20 cellular contexts compared by ENCODE assay signal in the genomic region with DNA sequence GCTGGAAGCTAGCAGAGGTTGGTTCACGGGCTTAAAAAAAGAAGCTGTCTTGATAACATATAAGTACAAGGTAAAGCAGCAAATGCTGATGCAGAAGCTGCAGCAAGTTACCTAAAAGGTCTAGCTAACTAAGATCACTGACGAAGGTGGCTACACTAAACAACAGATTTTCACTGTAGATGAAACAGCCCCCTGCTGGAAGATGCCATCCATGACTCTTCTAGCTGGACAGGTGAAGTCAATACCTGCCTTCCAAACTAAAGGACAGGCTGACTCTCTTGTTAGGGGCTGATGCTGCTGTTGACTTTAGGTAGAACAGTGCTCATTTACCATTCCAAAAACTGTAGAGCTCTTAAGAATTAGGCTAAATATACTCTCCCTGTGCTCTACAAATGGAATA.
DNase-seq lines count a peak whose midpoint lies in the region; ATAC-seq and TF ChIP-seq lines count a peak whose summit lies in the region.
"Had no signal": no experiment of that assay in that cellular context is flagged by ENCODE, and none has a peak within 500 bp of the region (broad histone marks: within the 10 kb centered on the region; RNA-seq: fewer than 3 reads in every experiment).

No MANE protein-coding gene starts in this region.

- no peak overlapping the region for H3K4ac ChIP-seq in mesendoderm (ENCODE audit: low read depth, low read length)

- H3K36me3 Mint-ChIP-seq in WTC11, result peaks cover 3% of the 10 kb centered on the region; the same call in 1 of the 2 replicates

- H2BK15ac ChIP-seq in mesendoderm (replicated peaks; ENCODE audit: low read depth), result no peak overlapping the region

- H2BK5ac ChIP-seq in mesendoderm (ENCODE audit: low read length), result no peak overlapping the region

- H2AK5ac ChIP-seq in mesendoderm (ENCODE audit: low read length), result no peak overlapping the region

- peaks cover 11% of the 10 kb centered on the region for H3K79me2 ChIP-seq in mesendoderm (ENCODE audit: control insufficient read depth, insufficient read depth, low read length)

- CTCF ChIA-PET in WTC11 (lab: Charles Lee), result interaction anchor here (0.7 to 1.5 kb wide), 14 partner anchors 10 to 62 kb away, joined by 3 to 6 read pairs (median 4); no protein-coding TSS in a partner anchor

- H3K4me1 Mint-ChIP-seq in WTC11, result peaks cover 34% of the 10 kb centered on the region

- no peak overlapping the region for H3K4me3 ChIP-seq in mesendoderm (ENCODE audit: low read length)
- H3K4me3 ChIP-seq: HAP-1, mucosa of descending colon, testis had no signal

- ATAC-seq in WTC11 (peak; percentile 81), GM21529 (IDR thresholded peaks at IDR 0.05; ENCODE audit: unreplicated experiment) (no peak), HG02588 (IDR thresholded peaks at IDR 0.05; ENCODE audit: unreplicated experiment) (no peak)
- ATAC-seq: activated naive CD4-positive, alpha-beta T cell treated with anti-CD3 and anti-CD28 coated beads, Interleukin-2, amount 50 U/mL, for 72 hours; activated T-cell treated with anti-CD3 and anti-CD28 coated beads, Interleukin-2, amount 50 U/mL, for 4 hours; mucosa of descending colon had no signal

- H3K23ac ChIP-seq in mesendoderm (ENCODE audit: low read length), result no peak overlapping the region

- no peaks in the 10 kb centered on the region for H3K36me3 ChIP-seq in mesendoderm (ENCODE audit: control insufficient read depth, insufficient read depth, low read length)
- H3K36me3 ChIP-seq: HAP-1, neutrophil had no signal

- H4K8ac ChIP-seq in mesendoderm (ENCODE audit: low read depth, low read length), result no peak overlapping the region

- WGBS in mesendoderm (ENCODE audit: extremely low coverage, insufficient coverage, low lambda C conversion rate), result no CpG with 5 or more reads among the region's 2 CpGs

- no peak overlapping the region for H3K27ac Mint-ChIP-seq in WTC11

- no peaks in the 10 kb centered on the region for H3K27me3 Mint-ChIP-seq in WTC11 (ENCODE audit: low read depth)

- POLR2A ChIA-PET in WTC11 (lab: Charles Lee), result no interaction called here

- H3K27ac ChIP-seq in mesendoderm (ENCODE audit: low read depth, low read length), result no peak overlapping the region
- H3K27ac ChIP-seq: HL-60, neutrophil, testis had no signal

- H3K27me3 ChIP-seq in mesendoderm (ENCODE audit: insufficient read depth, low read length, poor library complexity), result no peaks in the 10 kb centered on the region
- H3K27me3 ChIP-seq: neutrophil, testis had no signal

- no peaks in the 10 kb centered on the region for H3K4me1 ChIP-seq in mesendoderm (ENCODE audit: control insufficient read depth, low read depth, low read length)
- H3K4me1 ChIP-seq: testis had no signal

- no peak for TF ChIP-seq CTCF in WTC11 (IDR thresholded peaks at IDR 0.05)

- DNase-seq in NCI-H748 (lab: John Stamatoyannopoulos, UW; ENCODE audit: unreplicated experiment), result peak; percentile 5
- no peak for DNase-seq in NCI-H748 treated with DMSO at 0.1 percent for 48 hours (lab: John Stamatoyannopoulos, UW)
- peak; percentile 43 for DNase-seq in HT-29 (ENCODE audit: low spot score)
- peak; percentile 25 for DNase-seq in WTC11 (ENCODE audit: low spot score)
- peak; percentile 52 for DNase-seq in mesendoderm
- DNase-seq in effector CD8-positive, alpha-beta T cell (lab: John Stamatoyannopoulos, UW), result no peak
- DNase-seq: activated CD4-positive, alpha-beta T cell treated with anti-CD3 and anti-CD28 coated beads, Interleukin-2, amount 50 U/mL, for 48 hours; activated T-cell treated with anti-CD3 and anti-CD28 coated beads, Interleukin-2, amount 50 U/mL, for 4 hours; foreskin melanocyte; mucosa of descending colon; NCI-H1092; NCI-H2081 treated with DMSO at 0.1 percent for 48 hours; NCI-H526; testis had no signal

- peaks cover 4% of the 10 kb centered on the region for H3K79me1 ChIP-seq in mesendoderm (ENCODE audit: low read length)

- H3K18ac ChIP-seq in mesendoderm (ENCODE audit: low read length), result no peak overlapping the region

- no peak overlapping the region for H3K4me2 ChIP-seq in mesendoderm (ENCODE audit: low read length)

- H4K5ac ChIP-seq in mesendoderm (ENCODE audit: low read length), result no peak overlapping the region

- H3K56ac ChIP-seq in mesendoderm (ENCODE audit: low read length), result no peak overlapping the region

- H3K9ac ChIP-seq in mesendoderm (ENCODE audit: low read length), result no peak overlapping the region

- peaks cover 7% of the 10 kb centered on the region for H3K9me3 Mint-ChIP-seq in WTC11
- H3K9me3 Mint-ChIP-seq: activated T-cell treated with anti-CD3 and anti-CD28 coated beads, Interleukin-2, amount 50 U/mL, for 4 hours had no signal

- no peak overlapping the region for H2BK120ac ChIP-seq in mesendoderm (ENCODE audit: low read depth, low read length)

- H3K4me3 Mint-ChIP-seq in WTC11, result no peak overlapping the region
- H3K4me3 Mint-ChIP-seq: activated T-cell treated with anti-CD3 and anti-CD28 coated beads, Interleukin-2, amount 50 U/mL, for 4 hours had no signal

TF ChIP-seq in WTC11, 78 proteins besides CTCF, POLR2A, EP300 and RAD21 (continues in another document):
- no peak for TF ChIP-seq NFATC4 (CRISPR knock-in tag; IDR thresholded peaks at IDR 0.05)
- no peak for TF ChIP-seq ZNF263 (CRISPR knock-in tag; IDR thresholded peaks at IDR 0.05; ENCODE audit: low read depth)
- TF ChIP-seq ZNF396 (CRISPR knock-in tag; IDR thresholded peaks at IDR 0.05; ENCODE audit: borderline replicate concordance), result no peak
- TF ChIP-seq, protein P1, sequence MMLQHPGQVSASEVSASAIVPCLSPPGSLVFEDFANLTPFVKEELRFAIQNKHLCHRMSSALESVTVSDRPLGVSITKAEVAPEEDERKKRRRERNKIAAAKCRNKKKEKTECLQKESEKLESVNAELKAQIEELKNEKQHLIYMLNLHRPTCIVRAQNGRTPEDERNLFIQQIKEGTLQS (CRISPR knock-in tag; conservative IDR thresholded peaks at IDR 0.05), result no peak
- TF ChIP-seq, protein P2, sequence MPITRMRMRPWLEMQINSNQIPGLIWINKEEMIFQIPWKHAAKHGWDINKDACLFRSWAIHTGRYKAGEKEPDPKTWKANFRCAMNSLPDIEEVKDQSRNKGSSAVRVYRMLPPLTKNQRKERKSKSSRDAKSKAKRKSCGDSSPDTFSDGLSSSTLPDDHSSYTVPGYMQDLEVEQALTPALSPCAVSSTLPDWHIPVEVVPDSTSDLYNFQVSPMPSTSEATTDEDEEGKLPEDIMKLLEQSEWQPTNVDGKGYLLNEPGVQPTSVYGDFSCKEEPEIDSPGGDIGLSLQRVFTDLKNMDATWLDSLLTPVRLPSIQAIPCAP (CRISPR knock-in tag; IDR thresholded peaks at IDR 0.05), result no peak
- no peak for TF ChIP-seq SMAD4 (CRISPR knock-in tag; IDR thresholded peaks at IDR 0.05)
- TF ChIP-seq, protein P3, sequence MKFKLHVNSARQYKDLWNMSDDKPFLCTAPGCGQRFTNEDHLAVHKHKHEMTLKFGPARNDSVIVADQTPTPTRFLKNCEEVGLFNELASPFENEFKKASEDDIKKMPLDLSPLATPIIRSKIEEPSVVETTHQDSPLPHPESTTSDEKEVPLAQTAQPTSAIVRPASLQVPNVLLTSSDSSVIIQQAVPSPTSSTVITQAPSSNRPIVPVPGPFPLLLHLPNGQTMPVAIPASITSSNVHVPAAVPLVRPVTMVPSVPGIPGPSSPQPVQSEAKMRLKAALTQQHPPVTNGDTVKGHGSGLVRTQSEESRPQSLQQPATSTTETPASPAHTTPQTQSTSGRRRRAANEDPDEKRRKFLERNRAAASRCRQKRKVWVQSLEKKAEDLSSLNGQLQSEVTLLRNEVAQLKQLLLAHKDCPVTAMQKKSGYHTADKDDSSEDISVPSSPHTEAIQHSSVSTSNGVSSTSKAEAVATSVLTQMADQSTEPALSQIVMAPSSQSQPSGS (CRISPR knock-in tag; IDR thresholded peaks at IDR 0.05; ENCODE audit: borderline replicate concordance, low read depth), result no peak
- no peak for TF ChIP-seq TEAD4 (CRISPR knock-in tag; IDR thresholded peaks at IDR 0.05)
- TF ChIP-seq, protein P4, sequence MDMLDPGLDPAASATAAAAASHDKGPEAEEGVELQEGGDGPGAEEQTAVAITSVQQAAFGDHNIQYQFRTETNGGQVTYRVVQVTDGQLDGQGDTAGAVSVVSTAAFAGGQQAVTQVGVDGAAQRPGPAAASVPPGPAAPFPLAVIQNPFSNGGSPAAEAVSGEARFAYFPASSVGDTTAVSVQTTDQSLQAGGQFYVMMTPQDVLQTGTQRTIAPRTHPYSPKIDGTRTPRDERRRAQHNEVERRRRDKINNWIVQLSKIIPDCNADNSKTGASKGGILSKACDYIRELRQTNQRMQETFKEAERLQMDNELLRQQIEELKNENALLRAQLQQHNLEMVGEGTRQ (CRISPR knock-in tag; IDR thresholded peaks at IDR 0.05), result no peak
- TF ChIP-seq CREM (CRISPR knock-in tag; IDR thresholded peaks at IDR 0.05), result no peak
- no peak for TF ChIP-seq CREB1 (CRISPR knock-in tag; IDR thresholded peaks at IDR 0.05)
- TF ChIP-seq NR2C2 (CRISPR knock-in tag; IDR thresholded peaks at IDR 0.05), result no peak
- TF ChIP-seq EMX1 (CRISPR knock-in tag; IDR thresholded peaks at IDR 0.05), result no peak
- TF ChIP-seq, protein P5, sequence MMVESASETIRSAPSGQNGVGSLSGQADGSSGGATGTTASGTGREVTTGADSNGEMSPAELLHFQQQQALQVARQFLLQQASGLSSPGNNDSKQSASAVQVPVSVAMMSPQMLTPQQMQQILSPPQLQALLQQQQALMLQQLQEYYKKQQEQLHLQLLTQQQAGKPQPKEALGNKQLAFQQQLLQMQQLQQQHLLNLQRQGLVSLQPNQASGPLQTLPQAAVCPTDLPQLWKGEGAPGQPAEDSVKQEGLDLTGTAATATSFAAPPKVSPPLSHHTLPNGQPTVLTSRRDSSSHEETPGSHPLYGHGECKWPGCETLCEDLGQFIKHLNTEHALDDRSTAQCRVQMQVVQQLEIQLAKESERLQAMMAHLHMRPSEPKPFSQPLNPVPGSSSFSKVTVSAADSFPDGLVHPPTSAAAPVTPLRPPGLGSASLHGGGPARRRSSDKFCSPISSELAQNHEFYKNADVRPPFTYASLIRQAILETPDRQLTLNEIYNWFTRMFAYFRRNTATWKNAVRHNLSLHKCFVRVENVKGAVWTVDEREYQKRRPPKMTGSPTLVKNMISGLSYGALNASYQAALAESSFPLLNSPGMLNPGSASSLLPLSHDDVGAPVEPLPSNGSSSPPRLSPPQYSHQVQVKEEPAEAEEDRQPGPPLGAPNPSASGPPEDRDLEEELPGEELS (CRISPR knock-in tag; IDR thresholded peaks at IDR 0.05), result no peak
- no peak for TF ChIP-seq GABPB1 (CRISPR knock-in tag; IDR thresholded peaks at IDR 0.05)
- no peak for TF ChIP-seq HMGA2 (CRISPR knock-in tag; IDR thresholded peaks at IDR 0.05)
- no peak for TF ChIP-seq ZNF423 (CRISPR knock-in tag; IDR thresholded peaks at IDR 0.05)

Comparison
In these comparisons a context has a peak if more than half of its experiments do, and no peak if none do; other contexts are left out.
1. DNase-seq: peak in NCI-H748 (single experiment), HT-29 (single experiment), WTC11 (single experiment) and mesendoderm (single experiment); none in NCI-H748 treated with DMSO at 0.1 percent for 48 hours (single experiment) and effector CD8-positive, alpha-beta T cell (single experiment).